24 cellular contexts compared by ENCODE assay signal in the genomic region with DNA sequence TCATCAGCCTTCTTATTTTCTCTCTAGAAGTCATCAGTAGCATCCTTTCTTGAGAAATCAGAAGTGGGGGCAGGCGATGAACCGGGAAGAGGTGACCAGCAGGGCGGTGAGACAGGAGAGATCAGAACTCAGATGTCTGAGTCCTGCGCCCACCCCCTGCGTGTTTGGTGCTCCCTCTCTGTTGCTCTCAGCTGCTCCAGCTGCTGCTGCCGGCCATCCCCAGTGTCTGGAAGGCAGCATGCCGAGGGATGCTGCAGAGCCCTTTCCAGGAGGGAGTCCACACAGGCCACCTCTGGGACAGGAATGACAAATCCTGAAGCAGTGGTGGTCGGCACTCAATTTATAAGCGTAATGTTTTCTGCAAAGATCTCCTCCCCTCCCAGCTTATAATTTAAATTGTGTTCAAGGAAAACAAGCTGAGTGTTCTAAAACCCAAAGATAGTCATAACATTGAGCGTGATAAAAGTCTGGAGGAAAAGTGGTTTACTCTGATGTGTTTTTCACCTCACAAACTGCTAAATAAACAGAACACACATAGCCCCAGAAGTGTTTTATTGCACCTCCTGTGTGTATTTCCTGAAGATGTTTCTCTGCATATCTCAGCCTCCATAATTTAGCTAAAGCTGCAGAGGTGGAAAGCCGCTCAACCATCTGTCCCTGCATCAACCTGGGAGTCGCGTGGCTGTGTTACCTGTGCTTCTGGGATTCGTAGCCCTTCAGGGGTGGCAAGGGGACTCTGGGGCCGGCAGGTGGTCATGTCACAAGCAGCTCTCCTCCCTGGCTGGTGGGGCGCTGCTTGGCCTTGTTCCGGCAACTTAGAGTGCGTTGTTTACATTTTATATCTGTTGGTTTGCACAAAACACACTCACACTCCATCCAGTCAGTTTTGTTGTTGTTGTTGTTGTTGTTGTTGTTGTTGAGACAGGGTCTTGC.
DNase-seq lines count a peak whose midpoint lies in the region; ATAC-seq, FAIRE-seq and TF ChIP-seq lines count a peak whose summit lies in the region.
"Had no signal": no experiment of that assay in that cellular context is flagged by ENCODE, and none has a peak within 500 bp of the region (broad histone marks: within the 10 kb centered on the region; RNA-seq: fewer than 3 reads in every experiment).

No MANE protein-coding gene starts in this region.

- POLR2A ChIA-PET in K562 (lab: Yijun Ruan, JAX): interaction anchor here (1.0 kb wide), 1 partner anchor 10 kb away, joined by 3 read pairs; no protein-coding TSS in a partner anchor

- no peaks in the 10 kb centered on the region for H3K79me2 ChIP-seq in K562 (ENCODE audit: control insufficient read depth, insufficient read depth, low read length)

- no peaks in the 10 kb centered on the region for H3K9me1 ChIP-seq in K562 (ENCODE audit: control insufficient read depth, insufficient read depth, low read length)

- H3K27me3 ChIP-seq in K562 (ENCODE audit: control insufficient read depth in 2 of 2, insufficient read depth in 2 of 2, low read length in 2 of 2): no peaks in the 10 kb centered on the region
- H3K27me3 ChIP-seq: BLaER1 treated with 17β-estradiol and CSF1 and Interleukin-3, amounts not matched to agents 10 nM and 100 nM had no signal

- H3K4me1 ChIP-seq in K562 (replicated peaks in 1 of 2; ENCODE audit: control insufficient read depth in 2 of 2, insufficient read depth in 2 of 2, low read length in 2 of 2) (peaks cover 42 to 49% of the 10 kb centered on the region in 2 experiments), mucosa of descending colon (ENCODE audit: low read depth) (peaks cover 66% of the 10 kb centered on the region)

- H3K36me3 ChIP-seq in K562 (ENCODE audit: control insufficient read depth, insufficient read depth, low read length): no peaks in the 10 kb centered on the region
- H3K36me3 ChIP-seq in mucosa of descending colon (ENCODE audit: low read depth): no peaks in the 10 kb centered on the region
- H3K36me3 ChIP-seq: BLaER1 treated with 17β-estradiol and CSF1 and Interleukin-3, amounts not matched to agents 10 nM and 100 nM had no signal

- no peak for FAIRE-seq in K562 (lab: Jason Lieb, UNC)
- FAIRE-seq: D721Med had no signal

- BruUV-seq in K562 (replicated peaks; lab: Mats Ljungman, UMichigan): no TSS peak

- in situ Hi-C loops in K562 (cut with MboI): loop anchor here (5.0 kb wide), 1 partner anchor 33 kb away; no protein-coding TSS in a partner anchor

- ATAC-seq in K562 (no peak), mucosa of descending colon (peak; percentile 6), GM21619 (IDR thresholded peaks at IDR 0.05; ENCODE audit: unreplicated experiment) (no peak)
- ATAC-seq: CD8-positive, alpha-beta T cell had no signal

- peak; percentile 15 for DNase-seq in NCI-H2171 treated with DMSO at 0.1 percent for 48 hours (lab: John Stamatoyannopoulos, UW)
- no peak for DNase-seq in NCI-H2171 (lab: John Stamatoyannopoulos, UW)
- DNase-seq in K562 (ENCODE audit: extremely low read depth in 1 of 4, low spot score in 3 of 4): no peak
- DNase-seq in mucosa of descending colon: peak in 2 of 3 donors; percentile 49 to 65
- DNase-seq in hypothalamus (lab: John Stamatoyannopoulos, UW): no peak
- DNase-seq in NCI-H2227 (lab: John Stamatoyannopoulos, UW; ENCODE audit: unreplicated experiment): no peak
- no peak for DNase-seq in activated CD4-positive, CD25-positive, alpha-beta regulatory T cell treated with anti-CD3 and anti-CD28 coated beads, Interleukin-2, amount 50 U/mL, for 72 hours
- DNase-seq: ACHN; CD8-positive, alpha-beta T cell; EL; GF-D8; H9; KG1; NCI-H1092 treated with DMSO at 0.1 percent for 48 hours; NCI-H1436 treated with DMSO at 0.1 percent for 48 hours; NCI-H1930; NCI-H526; SHP77; SW 1271 had no signal

- TF ChIP-seq POLR2A in K562 (conservative IDR thresholded peaks at IDR 0.05): no peak

- TF ChIP-seq EP300 in K562 (IDR thresholded peaks at IDR 0.05; ENCODE audit: low read length): no peak

- peak overlapping the region in 1 of 2 experiments; percentile 21; a peak in 1 of 4 replicates for H3K9ac ChIP-seq in K562 (ENCODE audit: insufficient read depth in 1 of 2, low read depth in 2 of 2, low read length in 2 of 2)
- H3K9ac ChIP-seq: BLaER1 treated with 17β-estradiol and CSF1 and Interleukin-3, amounts not matched to agents 10 nM and 100 nM had no signal

- H2AFZ ChIP-seq in K562 (ENCODE audit: low read depth, low read length): 0 out of 2 replicates have a peak overlapping the region, but pooled peaks have one; percentile 15

- no peak overlapping the region for H3K4me3 ChIP-seq in K562
- no peak overlapping the region for H3K4me3 ChIP-seq in mucosa of descending colon
- H3K4me3 ChIP-seq: BLaER1 treated with 17β-estradiol and CSF1 and Interleukin-3, amounts not matched to agents 10 nM and 100 nM; SK-N-MC had no signal

- no peak overlapping the region for H3K4me2 ChIP-seq in K562 (ENCODE audit: insufficient read depth, low read length)

- H4K20me1 ChIP-seq in K562 (replicated peaks; ENCODE audit: control insufficient read depth, insufficient read depth, low read length): no peaks in the 10 kb centered on the region
- H4K20me1 ChIP-seq: BLaER1 treated with 17β-estradiol and CSF1 and Interleukin-3, amounts not matched to agents 10 nM and 100 nM had no signal

- no peak overlapping the region for H3K27ac ChIP-seq in K562 (ENCODE audit: extremely low read depth, low read depth, low read length)
- H3K27ac ChIP-seq: 22Rv1, SK-N-MC had no signal

- TF ChIP-seq RAD21 in K562 (CRISPR knock-in tag; conservative IDR thresholded peaks at IDR 0.05 in 1 of 2, IDR thresholded peaks at IDR 0.05 in 1 of 2): no peak

- intact Hi-C loops in K562 (cut with micrococcal nuclease): loop anchor here (5.0 kb wide), 2 partner anchors 147 to 192 kb away; a partner anchor contains a TSS
- intact Hi-C loops in mucosa of descending colon (cut with DNase I, micrococcal nuclease): loop anchor here (10.0 kb wide), 3 partner anchors 294 to 844 kb away; a partner anchor contains a TSS

- H3K9me3 ChIP-seq in K562 (replicated peaks; ENCODE audit: control insufficient read depth, insufficient read depth, low read depth, low read length): no peaks in the 10 kb centered on the region; the same call in 1 of the 2 replicates
- H3K9me3 ChIP-seq in mucosa of descending colon: no peaks in the 10 kb centered on the region
- H3K9me3 ChIP-seq: BLaER1 treated with 17β-estradiol and CSF1 and Interleukin-3, amounts not matched to agents 10 nM and 100 nM had no signal

- CTCF ChIA-PET in K562 (lab: Yijun Ruan, JAX; ENCODE audit: low intra/inter-chr PET ratio): no interaction called here

- TF ChIP-seq CTCF in K562 (IDR thresholded peaks at IDR 0.05 in 2 of 3, conservative IDR thresholded peaks at IDR 0.05 in 1 of 3; ENCODE audit: insufficient read depth in 2 of 3, low read depth in 1 of 3, low read length in 3 of 3) (no peak), mucosa of descending colon (IDR thresholded peaks at IDR 0.05) (no peak)

- 81% methylated on average over 11 of the region's 18 CpGs for WGBS in K562 (ENCODE audit: insufficient coverage, low coverage, missing lambda C conversion rate)

TF ChIP-seq in K562, 482 proteins besides CTCF, POLR2A, EP300 and RAD21 (continues in another document):
- no peak for TF ChIP-seq RBBP5 (IDR thresholded peaks at IDR 0.05; ENCODE audit: borderline replicate concordance, insufficient read depth, low read length, poor library complexity, severe bottlenecking)
- TF ChIP-seq, protein P1, sequence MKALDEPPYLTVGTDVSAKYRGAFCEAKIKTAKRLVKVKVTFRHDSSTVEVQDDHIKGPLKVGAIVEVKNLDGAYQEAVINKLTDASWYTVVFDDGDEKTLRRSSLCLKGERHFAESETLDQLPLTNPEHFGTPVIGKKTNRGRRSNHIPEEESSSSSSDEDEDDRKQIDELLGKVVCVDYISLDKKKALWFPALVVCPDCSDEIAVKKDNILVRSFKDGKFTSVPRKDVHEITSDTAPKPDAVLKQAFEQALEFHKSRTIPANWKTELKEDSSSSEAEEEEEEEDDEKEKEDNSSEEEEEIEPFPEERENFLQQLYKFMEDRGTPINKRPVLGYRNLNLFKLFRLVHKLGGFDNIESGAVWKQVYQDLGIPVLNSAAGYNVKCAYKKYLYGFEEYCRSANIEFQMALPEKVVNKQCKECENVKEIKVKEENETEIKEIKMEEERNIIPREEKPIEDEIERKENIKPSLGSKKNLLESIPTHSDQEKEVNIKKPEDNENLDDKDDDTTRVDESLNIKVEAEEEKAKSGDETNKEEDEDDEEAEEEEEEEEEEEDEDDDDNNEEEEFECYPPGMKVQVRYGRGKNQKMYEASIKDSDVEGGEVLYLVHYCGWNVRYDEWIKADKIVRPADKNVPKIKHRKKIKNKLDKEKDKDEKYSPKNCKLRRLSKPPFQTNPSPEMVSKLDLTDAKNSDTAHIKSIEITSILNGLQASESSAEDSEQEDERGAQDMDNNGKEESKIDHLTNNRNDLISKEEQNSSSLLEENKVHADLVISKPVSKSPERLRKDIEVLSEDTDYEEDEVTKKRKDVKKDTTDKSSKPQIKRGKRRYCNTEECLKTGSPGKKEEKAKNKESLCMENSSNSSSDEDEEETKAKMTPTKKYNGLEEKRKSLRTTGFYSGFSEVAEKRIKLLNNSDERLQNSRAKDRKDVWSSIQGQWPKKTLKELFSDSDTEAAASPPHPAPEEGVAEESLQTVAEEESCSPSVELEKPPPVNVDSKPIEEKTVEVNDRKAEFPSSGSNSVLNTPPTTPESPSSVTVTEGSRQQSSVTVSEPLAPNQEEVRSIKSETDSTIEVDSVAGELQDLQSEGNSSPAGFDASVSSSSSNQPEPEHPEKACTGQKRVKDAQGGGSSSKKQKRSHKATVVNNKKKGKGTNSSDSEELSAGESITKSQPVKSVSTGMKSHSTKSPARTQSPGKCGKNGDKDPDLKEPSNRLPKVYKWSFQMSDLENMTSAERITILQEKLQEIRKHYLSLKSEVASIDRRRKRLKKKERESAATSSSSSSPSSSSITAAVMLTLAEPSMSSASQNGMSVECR (CRISPR knock-in tag; IDR thresholded peaks at IDR 0.05): no peak
- no peak for TF ChIP-seq NR2F6 (CRISPR knock-in tag; IDR thresholded peaks at IDR 0.05)
- TF ChIP-seq ZNF583 (CRISPR knock-in tag; IDR thresholded peaks at IDR 0.05): no peak
- TF ChIP-seq TRIM28 (IDR thresholded peaks at IDR 0.05): no peak
- TF ChIP-seq NR4A1 (CRISPR knock-in tag; IDR thresholded peaks at IDR 0.05): no peak
- no peak for TF ChIP-seq NR4A1 (tag; IDR thresholded peaks at IDR 0.05)
- no peak for TF ChIP-seq ZNF445 (CRISPR knock-in tag; IDR thresholded peaks at IDR 0.05; ENCODE audit: low read depth)

Comparison
In these comparisons a context has a peak if more than half of its experiments do, and no peak if none do; other contexts are left out.
1. DNase-seq: peak in NCI-H2171 treated with DMSO at 0.1 percent for 48 hours (single experiment) and mucosa of descending colon (2 of 3); none in NCI-H2171 (single experiment), K562 (0 of 4), hypothalamus (0 of 51), NCI-H2227 (single experiment) and activated CD4-positive, CD25-positive, alpha-beta regulatory T cell treated with anti-CD3 and anti-CD28 coated beads, Interleukin-2, amount 50 U/mL, for 72 hours (single experiment).